Comparison of ENCODE assay signal across 1 cellular context in the genomic region with DNA sequence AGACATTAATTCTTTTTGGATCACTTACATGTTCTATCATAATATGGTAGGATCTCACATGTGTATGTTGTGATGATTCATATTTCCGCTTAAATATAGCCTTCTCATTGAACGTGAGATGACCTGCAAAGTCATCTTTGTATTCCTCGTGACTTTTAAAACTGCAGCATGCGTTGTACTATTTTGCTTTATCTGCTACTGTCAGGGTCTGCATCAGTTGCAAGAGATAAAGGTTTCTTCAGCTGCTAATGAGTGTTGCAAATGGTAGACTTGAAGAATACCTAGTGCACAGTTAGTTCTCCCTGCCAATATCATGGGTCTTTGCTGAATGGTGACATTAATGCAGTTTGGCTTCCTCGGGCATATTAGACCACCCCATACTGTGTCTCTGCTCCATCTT.
TF ChIP-seq lines count a peak whose summit lies in the region.

No MANE protein-coding gene starts in this region.

TF ChIP-seq in K562, 482 proteins besides CTCF, POLR2A, EP300 and RAD21 (continued from another document and continues in another):
- TF ChIP-seq CREB1 (IDR thresholded peaks at IDR 0.05) (no peak), CREB1 (CRISPR knock-in tag; IDR thresholded peaks at IDR 0.05) (peak; percentile 60; the same call in 1 of the 2 replicates), ZKSCAN1 (IDR thresholded peaks at IDR 0.05; ENCODE audit: low read depth, low read length) (no peak), ARID1B (IDR thresholded peaks at IDR 0.05) (peak; percentile 93), HNRNPLL (IDR thresholded peaks at IDR 0.05; ENCODE audit: low read depth, low read length, poor library complexity, severe bottlenecking) (no peak), E2F3 (CRISPR knock-in tag; IDR thresholded peaks at IDR 0.05) (no peak), DMBX1 (CRISPR knock-in tag; IDR thresholded peaks at IDR 0.05; ENCODE audit: borderline replicate concordance) (peak; percentile 36; the same call in 1 of the 2 replicates), JUND (IDR thresholded peaks at IDR 0.05; ENCODE audit: borderline replicate concordance, low read depth, low read length) (peak; percentile 88), JUND (tag; IDR thresholded peaks at IDR 0.05; ENCODE audit: borderline replicate concordance, low read depth, low read length) (peak; percentile 93; the same call in 2 of the 3 replicates), SAFB2 (IDR thresholded peaks at IDR 0.05; ENCODE audit: borderline replicate concordance, low read depth, low read length, severe bottlenecking) (no peak), C11orf30 (IDR thresholded peaks at IDR 0.05; ENCODE audit: low read depth) (peak; percentile 90), ZNF239 (CRISPR knock-in tag; IDR thresholded peaks at IDR 0.05) (0 out of 2 replicates have a peak, but pooled peaks have one; percentile 33), PML (IDR thresholded peaks at IDR 0.05; ENCODE audit: low read length) (peak; percentile 78), HDAC3 (IDR thresholded peaks at IDR 0.05; ENCODE audit: borderline replicate concordance, partially characterized antibody) (peak; percentile 54), HDAC6 (IDR thresholded peaks at IDR 0.05; ENCODE audit: low read depth, low read length) (no peak), CBFA2T2 (conservative IDR thresholded peaks at IDR 0.05) (peak; percentile 90), SMAD4 (CRISPR knock-in tag; conservative IDR thresholded peaks at IDR 0.05) (peak; percentile 64), TBL1XR1 (IDR thresholded peaks at IDR 0.05; ENCODE audit: low read length in 2 of 2) (peak in 1 of 2 experiments; percentile 79; a peak in 2 of 4 replicates), MAFK (IDR thresholded peaks at IDR 0.05; ENCODE audit: low read length) (peak; percentile 63), SMAD3 (CRISPR knock-in tag; conservative IDR thresholded peaks at IDR 0.05) (peak; percentile 58; the same call in 1 of the 2 replicates), RCOR1 (IDR thresholded peaks at IDR 0.05; ENCODE audit: borderline replicate concordance in 1 of 2, low read depth in 2 of 2, low read length in 2 of 2) (peak in 1 of 2 experiments; percentile 84; a peak in 1 of 4 replicates), NFIC (IDR thresholded peaks at IDR 0.05) (peak; percentile 59), EHMT2 (IDR thresholded peaks at IDR 0.05) (peak; percentile 80), L3MBTL2 (IDR thresholded peaks at IDR 0.05) (peak; percentile 87), RB1 (IDR thresholded peaks at IDR 0.05; ENCODE audit: low read depth) (no peak), BRF1 (IDR thresholded peaks at IDR 0.05; ENCODE audit: borderline replicate concordance, extremely low read depth, insufficient read length) (no peak), CEBPB (tag; IDR thresholded peaks at IDR 0.05) (peak; percentile 71), TAF9B (IDR thresholded peaks at IDR 0.05; ENCODE audit: partially characterized antibody) (peak; percentile 77), ZNF766 (CRISPR knock-in tag; conservative IDR thresholded peaks at IDR 0.05) (peak; percentile 98), KDM1A (IDR thresholded peaks at IDR 0.05) (peak in 1 of 2 experiments; percentile 49; a peak in 2 of 4 replicates), MAFG (tag; conservative IDR thresholded peaks at IDR 0.05) (peak; percentile 94), ZNF354B (CRISPR knock-in tag; IDR thresholded peaks at IDR 0.05) (peak; percentile 41; the same call in 1 of the 2 replicates), HDAC2 (IDR thresholded peaks at IDR 0.05) (peak; percentile 53; the same call in 1 of the 2 replicates), TARDBP (IDR thresholded peaks at IDR 0.05) (no peak), MEF2D (tag; conservative IDR thresholded peaks at IDR 0.05; ENCODE audit: low read depth) (peak; percentile 86), NONO (IDR thresholded peaks at IDR 0.05; ENCODE audit: low read depth in 2 of 2, low read length in 1 of 2) (no peak), U2AF2 (optimal IDR thresholded peaks at IDR 0.05; ENCODE audit: low read depth, low read length) (no peak), ZNF143 (CRISPR knock-in tag; IDR thresholded peaks at IDR 0.05) (no peak), KLF16 (IDR thresholded peaks at IDR 0.05) (peak; percentile 61; the same call in 1 of the 2 replicates), NR2C1 (IDR thresholded peaks at IDR 0.05) (peak; percentile 33; the same call in 1 of the 2 replicates), NR2C1 (tag; IDR thresholded peaks at IDR 0.05) (0 out of 2 replicates have a peak, but pooled peaks have one; percentile 47), MTA2 (IDR thresholded peaks at IDR 0.05; ENCODE audit: low read depth) (peak; percentile 81)
- TF ChIP-seq, protein P1, sequence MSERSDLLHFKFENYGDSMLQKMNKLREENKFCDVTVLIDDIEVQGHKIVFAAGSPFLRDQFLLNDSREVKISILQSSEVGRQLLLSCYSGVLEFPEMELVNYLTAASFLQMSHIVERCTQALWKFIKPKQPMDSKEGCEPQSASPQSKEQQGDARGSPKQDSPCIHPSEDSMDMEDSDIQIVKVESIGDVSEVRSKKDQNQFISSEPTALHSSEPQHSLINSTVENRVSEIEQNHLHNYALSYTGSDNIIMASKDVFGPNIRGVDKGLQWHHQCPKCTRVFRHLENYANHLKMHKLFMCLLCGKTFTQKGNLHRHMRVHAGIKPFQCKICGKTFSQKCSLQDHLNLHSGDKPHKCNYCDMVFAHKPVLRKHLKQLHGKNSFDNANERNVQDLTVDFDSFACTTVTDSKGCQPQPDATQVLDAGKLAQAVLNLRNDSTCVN (CRISPR knock-in tag; IDR thresholded peaks at IDR 0.05), result no peak
- TF ChIP-seq, protein P2, sequence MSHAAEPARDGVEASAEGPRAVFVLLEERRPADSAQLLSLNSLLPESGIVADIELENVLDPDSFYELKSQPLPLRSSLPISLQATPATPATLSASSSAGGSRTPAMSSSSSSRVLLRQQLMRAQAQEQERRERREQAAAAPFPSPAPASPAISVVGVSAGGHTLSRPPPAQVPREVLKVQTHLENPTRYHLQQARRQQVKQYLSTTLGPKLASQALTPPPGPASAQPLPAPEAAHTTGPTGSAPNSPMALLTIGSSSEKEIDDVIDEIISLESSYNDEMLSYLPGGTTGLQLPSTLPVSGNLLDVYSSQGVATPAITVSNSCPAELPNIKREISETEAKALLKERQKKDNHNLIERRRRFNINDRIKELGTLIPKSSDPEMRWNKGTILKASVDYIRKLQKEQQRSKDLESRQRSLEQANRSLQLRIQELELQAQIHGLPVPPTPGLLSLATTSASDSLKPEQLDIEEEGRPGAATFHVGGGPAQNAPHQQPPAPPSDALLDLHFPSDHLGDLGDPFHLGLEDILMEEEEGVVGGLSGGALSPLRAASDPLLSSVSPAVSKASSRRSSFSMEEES (CRISPR knock-in tag; IDR thresholded peaks at IDR 0.05), result peak; percentile 73
- TF ChIP-seq, protein P3, sequence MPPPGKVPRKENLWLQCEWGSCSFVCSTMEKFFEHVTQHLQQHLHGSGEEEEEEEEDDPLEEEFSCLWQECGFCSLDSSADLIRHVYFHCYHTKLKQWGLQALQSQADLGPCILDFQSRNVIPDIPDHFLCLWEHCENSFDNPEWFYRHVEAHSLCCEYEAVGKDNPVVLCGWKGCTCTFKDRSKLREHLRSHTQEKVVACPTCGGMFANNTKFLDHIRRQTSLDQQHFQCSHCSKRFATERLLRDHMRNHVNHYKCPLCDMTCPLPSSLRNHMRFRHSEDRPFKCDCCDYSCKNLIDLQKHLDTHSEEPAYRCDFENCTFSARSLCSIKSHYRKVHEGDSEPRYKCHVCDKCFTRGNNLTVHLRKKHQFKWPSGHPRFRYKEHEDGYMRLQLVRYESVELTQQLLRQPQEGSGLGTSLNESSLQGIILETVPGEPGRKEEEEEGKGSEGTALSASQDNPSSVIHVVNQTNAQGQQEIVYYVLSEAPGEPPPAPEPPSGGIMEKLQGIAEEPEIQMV (tag; conservative IDR thresholded peaks at IDR 0.05; ENCODE audit: low read depth), result no peak
- TF ChIP-seq, protein P4, sequence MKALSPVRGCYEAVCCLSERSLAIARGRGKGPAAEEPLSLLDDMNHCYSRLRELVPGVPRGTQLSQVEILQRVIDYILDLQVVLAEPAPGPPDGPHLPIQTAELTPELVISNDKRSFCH (CRISPR knock-in tag; IDR thresholded peaks at IDR 0.05), result no peak
- TF ChIP-seq, protein P4 (tag; IDR thresholded peaks at IDR 0.05), result 0 out of 2 replicates have a peak, but pooled peaks have one; percentile 41
- TF ChIP-seq, protein P5, sequence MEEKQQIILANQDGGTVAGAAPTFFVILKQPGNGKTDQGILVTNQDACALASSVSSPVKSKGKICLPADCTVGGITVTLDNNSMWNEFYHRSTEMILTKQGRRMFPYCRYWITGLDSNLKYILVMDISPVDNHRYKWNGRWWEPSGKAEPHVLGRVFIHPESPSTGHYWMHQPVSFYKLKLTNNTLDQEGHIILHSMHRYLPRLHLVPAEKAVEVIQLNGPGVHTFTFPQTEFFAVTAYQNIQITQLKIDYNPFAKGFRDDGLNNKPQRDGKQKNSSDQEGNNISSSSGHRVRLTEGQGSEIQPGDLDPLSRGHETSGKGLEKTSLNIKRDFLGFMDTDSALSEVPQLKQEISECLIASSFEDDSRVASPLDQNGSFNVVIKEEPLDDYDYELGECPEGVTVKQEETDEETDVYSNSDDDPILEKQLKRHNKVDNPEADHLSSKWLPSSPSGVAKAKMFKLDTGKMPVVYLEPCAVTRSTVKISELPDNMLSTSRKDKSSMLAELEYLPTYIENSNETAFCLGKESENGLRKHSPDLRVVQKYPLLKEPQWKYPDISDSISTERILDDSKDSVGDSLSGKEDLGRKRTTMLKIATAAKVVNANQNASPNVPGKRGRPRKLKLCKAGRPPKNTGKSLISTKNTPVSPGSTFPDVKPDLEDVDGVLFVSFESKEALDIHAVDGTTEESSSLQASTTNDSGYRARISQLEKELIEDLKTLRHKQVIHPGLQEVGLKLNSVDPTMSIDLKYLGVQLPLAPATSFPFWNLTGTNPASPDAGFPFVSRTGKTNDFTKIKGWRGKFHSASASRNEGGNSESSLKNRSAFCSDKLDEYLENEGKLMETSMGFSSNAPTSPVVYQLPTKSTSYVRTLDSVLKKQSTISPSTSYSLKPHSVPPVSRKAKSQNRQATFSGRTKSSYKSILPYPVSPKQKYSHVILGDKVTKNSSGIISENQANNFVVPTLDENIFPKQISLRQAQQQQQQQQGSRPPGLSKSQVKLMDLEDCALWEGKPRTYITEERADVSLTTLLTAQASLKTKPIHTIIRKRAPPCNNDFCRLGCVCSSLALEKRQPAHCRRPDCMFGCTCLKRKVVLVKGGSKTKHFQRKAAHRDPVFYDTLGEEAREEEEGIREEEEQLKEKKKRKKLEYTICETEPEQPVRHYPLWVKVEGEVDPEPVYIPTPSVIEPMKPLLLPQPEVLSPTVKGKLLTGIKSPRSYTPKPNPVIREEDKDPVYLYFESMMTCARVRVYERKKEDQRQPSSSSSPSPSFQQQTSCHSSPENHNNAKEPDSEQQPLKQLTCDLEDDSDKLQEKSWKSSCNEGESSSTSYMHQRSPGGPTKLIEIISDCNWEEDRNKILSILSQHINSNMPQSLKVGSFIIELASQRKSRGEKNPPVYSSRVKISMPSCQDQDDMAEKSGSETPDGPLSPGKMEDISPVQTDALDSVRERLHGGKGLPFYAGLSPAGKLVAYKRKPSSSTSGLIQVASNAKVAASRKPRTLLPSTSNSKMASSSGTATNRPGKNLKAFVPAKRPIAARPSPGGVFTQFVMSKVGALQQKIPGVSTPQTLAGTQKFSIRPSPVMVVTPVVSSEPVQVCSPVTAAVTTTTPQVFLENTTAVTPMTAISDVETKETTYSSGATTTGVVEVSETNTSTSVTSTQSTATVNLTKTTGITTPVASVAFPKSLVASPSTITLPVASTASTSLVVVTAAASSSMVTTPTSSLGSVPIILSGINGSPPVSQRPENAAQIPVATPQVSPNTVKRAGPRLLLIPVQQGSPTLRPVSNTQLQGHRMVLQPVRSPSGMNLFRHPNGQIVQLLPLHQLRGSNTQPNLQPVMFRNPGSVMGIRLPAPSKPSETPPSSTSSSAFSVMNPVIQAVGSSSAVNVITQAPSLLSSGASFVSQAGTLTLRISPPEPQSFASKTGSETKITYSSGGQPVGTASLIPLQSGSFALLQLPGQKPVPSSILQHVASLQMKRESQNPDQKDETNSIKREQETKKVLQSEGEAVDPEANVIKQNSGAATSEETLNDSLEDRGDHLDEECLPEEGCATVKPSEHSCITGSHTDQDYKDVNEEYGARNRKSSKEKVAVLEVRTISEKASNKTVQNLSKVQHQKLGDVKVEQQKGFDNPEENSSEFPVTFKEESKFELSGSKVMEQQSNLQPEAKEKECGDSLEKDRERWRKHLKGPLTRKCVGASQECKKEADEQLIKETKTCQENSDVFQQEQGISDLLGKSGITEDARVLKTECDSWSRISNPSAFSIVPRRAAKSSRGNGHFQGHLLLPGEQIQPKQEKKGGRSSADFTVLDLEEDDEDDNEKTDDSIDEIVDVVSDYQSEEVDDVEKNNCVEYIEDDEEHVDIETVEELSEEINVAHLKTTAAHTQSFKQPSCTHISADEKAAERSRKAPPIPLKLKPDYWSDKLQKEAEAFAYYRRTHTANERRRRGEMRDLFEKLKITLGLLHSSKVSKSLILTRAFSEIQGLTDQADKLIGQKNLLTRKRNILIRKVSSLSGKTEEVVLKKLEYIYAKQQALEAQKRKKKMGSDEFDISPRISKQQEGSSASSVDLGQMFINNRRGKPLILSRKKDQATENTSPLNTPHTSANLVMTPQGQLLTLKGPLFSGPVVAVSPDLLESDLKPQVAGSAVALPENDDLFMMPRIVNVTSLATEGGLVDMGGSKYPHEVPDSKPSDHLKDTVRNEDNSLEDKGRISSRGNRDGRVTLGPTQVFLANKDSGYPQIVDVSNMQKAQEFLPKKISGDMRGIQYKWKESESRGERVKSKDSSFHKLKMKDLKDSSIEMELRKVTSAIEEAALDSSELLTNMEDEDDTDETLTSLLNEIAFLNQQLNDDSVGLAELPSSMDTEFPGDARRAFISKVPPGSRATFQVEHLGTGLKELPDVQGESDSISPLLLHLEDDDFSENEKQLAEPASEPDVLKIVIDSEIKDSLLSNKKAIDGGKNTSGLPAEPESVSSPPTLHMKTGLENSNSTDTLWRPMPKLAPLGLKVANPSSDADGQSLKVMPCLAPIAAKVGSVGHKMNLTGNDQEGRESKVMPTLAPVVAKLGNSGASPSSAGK (IDR thresholded peaks at IDR 0.05), result peak; percentile 86
- TF ChIP-seq, protein P6, sequence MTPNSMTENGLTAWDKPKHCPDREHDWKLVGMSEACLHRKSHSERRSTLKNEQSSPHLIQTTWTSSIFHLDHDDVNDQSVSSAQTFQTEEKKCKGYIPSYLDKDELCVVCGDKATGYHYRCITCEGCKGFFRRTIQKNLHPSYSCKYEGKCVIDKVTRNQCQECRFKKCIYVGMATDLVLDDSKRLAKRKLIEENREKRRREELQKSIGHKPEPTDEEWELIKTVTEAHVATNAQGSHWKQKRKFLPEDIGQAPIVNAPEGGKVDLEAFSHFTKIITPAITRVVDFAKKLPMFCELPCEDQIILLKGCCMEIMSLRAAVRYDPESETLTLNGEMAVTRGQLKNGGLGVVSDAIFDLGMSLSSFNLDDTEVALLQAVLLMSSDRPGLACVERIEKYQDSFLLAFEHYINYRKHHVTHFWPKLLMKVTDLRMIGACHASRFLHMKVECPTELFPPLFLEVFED (CRISPR knock-in tag; conservative IDR thresholded peaks at IDR 0.05), result no peak
- TF ChIP-seq, protein P7, sequence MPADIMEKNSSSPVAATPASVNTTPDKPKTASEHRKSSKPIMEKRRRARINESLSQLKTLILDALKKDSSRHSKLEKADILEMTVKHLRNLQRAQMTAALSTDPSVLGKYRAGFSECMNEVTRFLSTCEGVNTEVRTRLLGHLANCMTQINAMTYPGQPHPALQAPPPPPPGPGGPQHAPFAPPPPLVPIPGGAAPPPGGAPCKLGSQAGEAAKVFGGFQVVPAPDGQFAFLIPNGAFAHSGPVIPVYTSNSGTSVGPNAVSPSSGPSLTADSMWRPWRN (IDR thresholded peaks at IDR 0.05; ENCODE audit: low read depth), result no peak
